Comparison of ENCODE assay signal across 13 cellular contexts in genomic region chr17:4520881-4521600, GRCh38. TPM values are rescaled to one million over a fixed set of nuclear protein-coding genes. Genes with fewer than 3 reads are reported as not detected.
DNase-seq lines count a peak whose midpoint lies in the region; ATAC-seq, FAIRE-seq and TF ChIP-seq lines count a peak whose summit lies in the region.
"Had no signal": no experiment of that assay in that cellular context is flagged by ENCODE, and none has a peak within 500 bp of the region (broad histone marks: within the 10 kb centered on the region; RNA-seq: fewer than 3 reads in every experiment).

No MANE protein-coding gene starts in this region.

- H2AFZ ChIP-seq in GM23338, result no peak overlapping the region

- H3K79me2 ChIP-seq in GM23338 (replicated peaks; ENCODE audit: insufficient read depth), result no peaks in the 10 kb centered on the region

- H3K4me1 Mint-ChIP-seq in GM23338 (no peaks in the 10 kb centered on the region; the same call in 2 of the 3 replicates), natural killer cell (no peaks in the 10 kb centered on the region)
- H3K4me1 Mint-ChIP-seq: CD8-positive, alpha-beta memory T cell had no signal

- H3K4me3 Mint-ChIP-seq in GM23338 (no peak overlapping the region; the same call in 2 of the 3 replicates), natural killer cell (no peak overlapping the region)
- H3K4me3 Mint-ChIP-seq: CD8-positive, alpha-beta memory T cell had no signal

- no peaks in the 10 kb centered on the region for H3K9me3 ChIP-seq in kidney (ENCODE audit: control insufficient read depth in 1 of 2, low read length in 2 of 2)
- no peaks in the 10 kb centered on the region for H3K9me3 ChIP-seq in spleen

- H3K27me3 ChIP-seq in spleen (replicated peaks in 1 of 7) (no peaks in the 10 kb centered on the region), GM23338 (ENCODE audit: insufficient read depth) (peaks cover 32% of the 10 kb centered on the region)

- H3K27ac Mint-ChIP-seq in GM23338 (no peak overlapping the region), natural killer cell (no peak overlapping the region)
- H3K27ac Mint-ChIP-seq: CD8-positive, alpha-beta memory T cell had no signal

- H3K27me3 Mint-ChIP-seq in GM23338 (ENCODE audit: insufficient read depth, low read depth, poor library complexity) (peaks cover 41% of the 10 kb centered on the region), natural killer cell (ENCODE audit: low read depth in 2 of 2) (no peaks in the 10 kb centered on the region)

- peaks cover 18 to 20% of the 10 kb centered on the region in 2 donors for H3K4me1 ChIP-seq in kidney (ENCODE audit: control insufficient read depth in 1 of 2, insufficient read depth in 1 of 2, low read depth in 1 of 2, low read length in 2 of 2)
- peaks cover 8 to 54% (median 30%) of the 10 kb centered on the region in 6 donors for H3K4me1 ChIP-seq in spleen
- H3K4me1 ChIP-seq in GM23338 (ENCODE audit: insufficient read depth), result no peaks in the 10 kb centered on the region

- DNase-seq in HPDE6-E6E7 (ENCODE audit: extremely low spot score) (peak; percentile 88), caudate nucleus (lab: John Stamatoyannopoulos, UW) (no peak), kidney (peak; percentile 90), spleen (no peak), GM23338 (ENCODE audit: low spot score) (no peak), HK-2 (ENCODE audit: unreplicated experiment) (no peak), natural killer cell (no peak)
- DNase-seq: amniotic stem cell; CD8-positive, alpha-beta memory T cell; NCI-H1105 treated with DMSO at 0.1 percent for 48 hours; T-helper 2 cell had no signal

- H3K9me3 Mint-ChIP-seq in GM23338, result no peaks in the 10 kb centered on the region
- no peaks in the 10 kb centered on the region for H3K9me3 Mint-ChIP-seq in natural killer cell
- H3K9me3 Mint-ChIP-seq: CD8-positive, alpha-beta memory T cell had no signal

- TF ChIP-seq CTCF in kidney (IDR thresholded peaks at IDR 0.05; ENCODE audit: borderline replicate concordance, extremely low read depth, insufficient read depth) (no peak), spleen (IDR thresholded peaks at IDR 0.05 in 8 of 11, conservative IDR thresholded peaks at IDR 0.05 in 3 of 11) (no peak), GM23338 (conservative IDR thresholded peaks at IDR 0.05; ENCODE audit: low read depth in 2 of 2) (no peak), natural killer cell (IDR thresholded peaks at IDR 0.05) (no peak)

- intact Hi-C loops in kidney (cut with DNase I) (no loop called here), spleen (cut with DNase I; ENCODE audit: low total_unique reads) (no loop called here), natural killer cell (cut with micrococcal nuclease) (no loop called here)

- H3K36me3 Mint-ChIP-seq in GM23338 (ENCODE audit: low read depth) (no peaks in the 10 kb centered on the region; the same call in 2 of the 3 replicates), natural killer cell (no peaks in the 10 kb centered on the region)

- no peaks in the 10 kb centered on the region for H3F3A ChIP-seq in GM23338 (replicated peaks; ENCODE audit: low read depth)

- no peak overlapping the region for H3K9ac ChIP-seq in kidney (ENCODE audit: low read length in 2 of 2)

- no peak for ATAC-seq in GM23338
- ATAC-seq in HG03159 (IDR thresholded peaks at IDR 0.05; ENCODE audit: unreplicated experiment), result no peak
- no peak for ATAC-seq in natural killer cell

- no peaks in the 10 kb centered on the region for H3K9me2 ChIP-seq in GM23338 (ENCODE audit: insufficient read depth)

- no peak for TF ChIP-seq POLR2A in spleen (IDR thresholded peaks at IDR 0.05)

- H3K4me2 ChIP-seq in GM23338, result no peak overlapping the region

- 86 to 93% (median 90%) methylated on average over 8 of the region's 8 CpGs for WGBS in spleen, 5 donors

- peak overlapping the region; percentile 40 for H3K27ac ChIP-seq in caudate nucleus (ENCODE audit: low read depth, low read length)
- peak overlapping the region in 1 of 2 donors; percentile 63 for H3K27ac ChIP-seq in kidney (ENCODE audit: low read depth in 2 of 2, low read length in 2 of 2)
- H3K27ac ChIP-seq in spleen, result peak overlapping the region in 7 of 8 donors; percentile 72 to 91 (median 82)
- H3K27ac ChIP-seq in GM23338 (ENCODE audit: low read depth), result no peak overlapping the region

- no peak for FAIRE-seq in kidney (lab: Jason Lieb, UNC)

- H3K4me3 ChIP-seq in kidney (ENCODE audit: low read length in 2 of 2), result no peak overlapping the region
- H3K4me3 ChIP-seq in spleen, result no peak overlapping the region
- H3K4me3 ChIP-seq in GM23338, result no peak overlapping the region

- no peaks in the 10 kb centered on the region for H4K20me1 ChIP-seq in GM23338 (replicated peaks; ENCODE audit: insufficient read depth)

- H3K36me3 ChIP-seq in kidney (ENCODE audit: control insufficient read depth in 1 of 2, insufficient read depth in 2 of 2, low read length in 2 of 2) (peaks cover 0 to 8% of the 10 kb centered on the region in 2 donors), spleen (peaks cover 0 to 18% (median 0%) of the 10 kb centered on the region in 6 donors), GM23338 (ENCODE audit: insufficient read depth) (no peaks in the 10 kb centered on the region)

TF ChIP-seq in GM23338, 12 proteins besides CTCF, POLR2A, EP300 and RAD21 (continues in another document):
- TF ChIP-seq JUNB (IDR thresholded peaks at IDR 0.05; ENCODE audit: unreplicated experiment) (no peak), CREB1 (CRISPR knock-in tag; IDR thresholded peaks at IDR 0.05; ENCODE audit: low read depth) (no peak), STAT1 (IDR thresholded peaks at IDR 0.05; ENCODE audit: unreplicated experiment) (no peak), ZNF331 (CRISPR knock-in tag; IDR thresholded peaks at IDR 0.05; ENCODE audit: low read depth) (no peak), ZNF114 (CRISPR knock-in tag; IDR thresholded peaks at IDR 0.05) (no peak), REST (IDR thresholded peaks at IDR 0.05; ENCODE audit: unreplicated experiment) (no peak), EZH2phosphoT487 (IDR thresholded peaks at IDR 0.05; ENCODE audit: unreplicated experiment) (no peak), POLR2AphosphoS5 (IDR thresholded peaks at IDR 0.05; ENCODE audit: low read depth) (no peak), EZH2 (IDR thresholded peaks at IDR 0.05; ENCODE audit: low read depth, unreplicated experiment) (no peak)

RNA-seq across cellular contexts. Expression of gene SPNS2, which starts 22.4 kb away (rescaled TPM):
- 60.5 TPM for total RNA-seq in kidney
- polyA plus RNA-seq in kidney (ENCODE audit: insufficient read depth, low read depth, low replicate concordance), result 75.1 TPM
- 10 to 100 TPM; 19.6 to 53.5 (median 36.6) TPM for total RNA-seq in spleen
- polyA plus RNA-seq in spleen, result 10 to 100 TPM in 2 of 3 donors, 1 to 10 TPM in 1; 8.1 to 20.4 (median 13.2) TPM
- total RNA-seq in GM23338 (2014; rRNA removed; shearing (Covaris generic)), result 0.78 and 2.3 TPM in 2 replicates
- polyA plus RNA-seq in GM23338 (2016; fragmentation: Nextera tagmentation; extraction: Ambion mirVana), result 1.4 and 1.7 TPM in 2 replicates
- under 1 TPM; 0.28 to 0.93 (median 0.43) TPM for total RNA-seq in natural killer cell

RNA-seq across cellular contexts. Expression of gene MYBBP1A, which starts 34.1 kb away (rescaled TPM):
- total RNA-seq in kidney (51.6 TPM), spleen (10 to 100 TPM; 37.1 to 71.2 (median 54.4) TPM), natural killer cell (10 to 100 TPM; 50.5 to 58.1 (median 52.7) TPM)
- polyA plus RNA-seq in kidney (ENCODE audit: insufficient read depth, low read depth, low replicate concordance) (11.9 TPM), spleen (10 to 100 TPM; 24.7 to 48.6 (median 35.5) TPM), GM23338 (2016; fragmentation: Nextera tagmentation; extraction: Ambion mirVana) (66.4 and 70.7 TPM in 2 replicates)
- total RNA-seq in GM23338 (2014; rRNA removed; shearing (Covaris generic)), result 169 and 213 TPM in 2 replicates

RNA-seq across cellular contexts. Expression of gene GGT6, which starts 39.3 kb away (rescaled TPM):
- 16.8 TPM for total RNA-seq in kidney
- polyA plus RNA-seq in kidney (ENCODE audit: insufficient read depth, low read depth, low replicate concordance), result 51.4 TPM
- under 1 TPM in 1 of 7 donors, not detected in 6; 0.42 TPM for total RNA-seq in spleen
- polyA plus RNA-seq in spleen, result under 1 TPM in 1 of 3 donors, not detected in 2; 0.03 TPM
- 0.24 TPM in 1 of 2 replicates, not detected in the other for total RNA-seq in GM23338 (2014; rRNA removed; shearing (Covaris generic))
- polyA plus RNA-seq in GM23338 (2016; fragmentation: Nextera tagmentation; extraction: Ambion mirVana), result 0.12 TPM in 1 of 2 replicates, not detected in the other
- total RNA-seq in natural killer cell, result not detected
- total RNA-seq: CD8-positive, alpha-beta memory T cell; fibroblast of villous mesenchyme had no signal
- polyA plus RNA-seq: CD8-positive, alpha-beta memory T cell had no signal

Comparison
In these comparisons a context has a peak if more than half of its experiments do, and no peak if none do; other contexts are left out.
1. DNase-seq: peak in HPDE6-E6E7 (single experiment) and kidney (single experiment); none in caudate nucleus (0 of 61), spleen (single experiment), GM23338 (single experiment), HK-2 (single experiment) and natural killer cell (single experiment).
2. RNA of gene GGT6, which starts 39.3 kb away (total RNA-seq): 16.8 TPM in kidney (single experiment); 0.24 TPM in GM23338, 0.42 TPM in spleen and not detected in natural killer cell; every median in the first group is over 10 times any median in the second.